Comparison of ENCODE assay signal across 8 cellular contexts in the genomic region with DNA sequence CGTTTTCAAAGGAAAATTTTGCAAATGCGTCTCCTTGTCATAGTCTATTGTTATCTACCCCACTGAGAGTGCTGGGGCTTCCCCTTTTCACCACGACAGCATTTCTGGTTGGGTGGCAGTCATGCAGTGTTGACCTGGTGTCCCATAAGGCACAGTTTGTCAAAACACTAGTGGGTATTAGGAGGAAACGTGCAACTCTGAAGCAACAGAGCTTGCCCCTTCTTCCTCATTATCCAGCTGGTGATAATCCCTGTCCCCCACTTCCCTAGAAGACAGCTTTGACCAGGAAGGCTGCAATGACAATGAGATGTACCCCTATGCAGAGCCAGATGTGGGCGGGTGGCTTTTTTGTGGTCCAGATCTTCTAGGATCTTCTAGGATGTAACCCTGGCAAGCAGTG. TPM values are rescaled to one million over a fixed set of nuclear protein-coding genes. Genes with fewer than 3 reads are reported as not detected.
DNase-seq lines count a peak whose midpoint lies in the region; ATAC-seq and TF ChIP-seq lines count a peak whose summit lies in the region.

No MANE protein-coding gene starts in this region.

- peak overlapping the region; percentile 97 for H3K27ac Mint-ChIP-seq in activated B cell treated with CpG ODN at 0.5 μM for 24 hours

- POLR2A ChIA-PET in activated B cell treated with CpG ODN at 0.5 μM for 24 hours (lab: Charles Lee) = interaction anchor here (0.9 to 3.8 kb wide), 5 partner anchors 40 to 1746 kb away, joined by 4 to 48 read pairs (median 9); a partner anchor contains a TSS

- no peaks in the 10 kb centered on the region for H3K36me3 ChIP-seq in gastroesophageal sphincter
- H3K36me3 ChIP-seq in thoracic aorta = no peaks in the 10 kb centered on the region
- no peaks in the 10 kb centered on the region for H3K36me3 ChIP-seq in heart right ventricle

- TF ChIP-seq EP300 in gastroesophageal sphincter (IDR thresholded peaks at IDR 0.05) = no peak

- 49 to 50% methylated on average over 4 of the region's 5 CpGs for WGBS in gastroesophageal sphincter (ENCODE audit: low coverage in 1 of 2), 2 donors
- 57 to 61% methylated on average over 5 of the region's 5 CpGs for WGBS in heart right ventricle, 2 donors
- 61% methylated on average over 5 of the region's 5 CpGs for WGBS in right cardiac atrium

- CTCF ChIA-PET in activated B cell treated with CpG ODN at 0.5 μM for 24 hours (lab: Charles Lee) = interaction anchor here (0.6 to 1.6 kb wide), 3 partner anchors 86 to 290 kb away, joined by 3 to 5 read pairs (median 3); no protein-coding TSS in a partner anchor

- intact Hi-C loops in activated B cell treated with CpG ODN at 0.5 μM for 24 hours (cut with micrococcal nuclease) (loop anchor here (1.0 to 10.0 kb wide), 10 partner anchors 14 to 1745 kb away; a partner anchor contains a TSS), heart right ventricle (cut with DNase I) (loop anchor here in 9 of 10 donors (2.0 to 10.0 kb wide), 13 partner anchors 65 to 228 kb away; a partner anchor contains a TSS), right cardiac atrium (cut with DNase I) (loop anchor here in 3 of 4 donors (5.0 to 10.0 kb wide), 3 partner anchors 72 to 88 kb away; a partner anchor contains a TSS)

- no peaks in the 10 kb centered on the region for H3K27me3 Mint-ChIP-seq in activated B cell treated with CpG ODN at 0.5 μM for 24 hours

- H3K4me1 ChIP-seq in gastroesophageal sphincter = peaks cover 0 to 83% (median 7%) of the 10 kb centered on the region in 3 donors
- H3K4me1 ChIP-seq in thoracic aorta (ENCODE audit: control insufficient read depth in 1 of 2, low read depth in 2 of 2) = peaks cover 16 to 55% of the 10 kb centered on the region in 2 donors
- H3K4me1 ChIP-seq in heart right ventricle = peaks cover 0 to 60% (median 32%) of the 10 kb centered on the region in 9 donors
- H3K4me1 ChIP-seq in right cardiac atrium (ENCODE audit: control insufficient read depth, insufficient read depth, low read length) = peaks cover 8% of the 10 kb centered on the region

- H3K9me3 Mint-ChIP-seq in activated B cell treated with CpG ODN at 0.5 μM for 24 hours = no peaks in the 10 kb centered on the region

- peak; percentile 51 for ATAC-seq in GM18873 (IDR thresholded peaks at IDR 0.05; ENCODE audit: low FRiP score, unreplicated experiment)
- peak; percentile 50 for ATAC-seq in HG03066 (IDR thresholded peaks at IDR 0.05; ENCODE audit: low read depth, unreplicated experiment)
- peak; percentile 65 for ATAC-seq in activated B cell treated with CpG ODN at 0.5 μM for 24 hours (ENCODE audit: low read depth)
- ATAC-seq in gastroesophageal sphincter = no peak
- no peak for ATAC-seq in thoracic aorta (ENCODE audit: insufficient number of reproducible peaks, low FRiP score, low read depth)
- no peak for ATAC-seq in heart right ventricle
- ATAC-seq in right cardiac atrium = no peak

- no peak for TF ChIP-seq POLR2A in gastroesophageal sphincter (IDR thresholded peaks at IDR 0.05)

- peak overlapping the region; percentile 94 for H3K4me3 Mint-ChIP-seq in activated B cell treated with CpG ODN at 0.5 μM for 24 hours

- H3K27me3 ChIP-seq in gastroesophageal sphincter (no peaks in the 10 kb centered on the region), thoracic aorta (replicated peaks; ENCODE audit: insufficient read depth) (no peaks in the 10 kb centered on the region), heart right ventricle (no peaks in the 10 kb centered on the region), right cardiac atrium (ENCODE audit: control insufficient read depth, insufficient read depth) (no peaks in the 10 kb centered on the region)

- H3K4me3 ChIP-seq in gastroesophageal sphincter = peak overlapping the region in 1 of 2 donors; percentile 83
- H3K4me3 ChIP-seq in thoracic aorta = peak overlapping the region; percentile 88
- peak overlapping the region in 5 of 10 donors; percentile 65 to 96 (median 90) for H3K4me3 ChIP-seq in heart right ventricle
- no peak overlapping the region for H3K4me3 ChIP-seq in right cardiac atrium (ENCODE audit: low read length)

- H3K27ac ChIP-seq in gastroesophageal sphincter (peak overlapping the region in 3 of 4 donors; percentile 51 to 99 (median 93)), thoracic aorta (peak overlapping the region in 1 of 2 donors; percentile 92), heart right ventricle (peak overlapping the region in 5 of 10 donors; percentile 85 to 92 (median 89)), right cardiac atrium (ENCODE audit: low read length) (no peak overlapping the region)

- DNase-seq in activated B cell treated with CpG ODN at 0.5 μM for 24 hours = peak; percentile 41
- DNase-seq in thoracic aorta (ENCODE audit: low spot score) = no peak
- no peak for DNase-seq in kidney glomerular epithelial cell (lab: John Stamatoyannopoulos, UW)
- no peak for DNase-seq in heart right ventricle
- DNase-seq in right cardiac atrium = no peak

- peaks cover 66% of the 10 kb centered on the region for H3K4me1 Mint-ChIP-seq in activated B cell treated with CpG ODN at 0.5 μM for 24 hours

- TF ChIP-seq CTCF in activated B cell treated with CpG ODN at 0.5 μM for 24 hours (IDR thresholded peaks at IDR 0.05) (no peak), gastroesophageal sphincter (IDR thresholded peaks at IDR 0.05) (no peak), thoracic aorta (IDR thresholded peaks at IDR 0.05) (no peak), heart right ventricle (IDR thresholded peaks at IDR 0.05) (no peak)

- peaks cover 4% of the 10 kb centered on the region for H3K36me3 Mint-ChIP-seq in activated B cell treated with CpG ODN at 0.5 μM for 24 hours (ENCODE audit: low read depth)

- H3K9me3 ChIP-seq in gastroesophageal sphincter = no peaks in the 10 kb centered on the region
- no peaks in the 10 kb centered on the region for H3K9me3 ChIP-seq in thoracic aorta
- no peaks in the 10 kb centered on the region for H3K9me3 ChIP-seq in heart right ventricle
- H3K9me3 ChIP-seq in right cardiac atrium (ENCODE audit: control insufficient read depth, low read length) = no peaks in the 10 kb centered on the region

RNA-seq across cellular contexts. Expression of a gene that starts 1.8 kb away (rescaled TPM):
- 84.8 and 86.7 TPM in 2 replicates for total RNA-seq in activated B cell treated with CpG ODN at 0.5 μM for 24 hours
- total RNA-seq in gastroesophageal sphincter = 100 to 1,000 TPM; 190 to 279 (median 241) TPM
- 100 to 1,000 TPM; 152 to 206 TPM for total RNA-seq in thoracic aorta
- total RNA-seq in heart right ventricle = 100 to 1,000 TPM in 7 of 10 donors, 10 to 100 TPM in 3; 85.4 to 153 (median 104) TPM
- polyA plus RNA-seq in heart right ventricle = 100 to 1,000 TPM; 109 to 119 TPM
- 100 to 1,000 TPM; 114 to 134 (median 118) TPM for total RNA-seq in right cardiac atrium
- 86.7 TPM for polyA plus RNA-seq in right cardiac atrium

Comparison
In these comparisons a context has a peak if more than half of its experiments do, and no peak if none do; other contexts are left out.
1. ATAC-seq: peak in GM18873 (single experiment), HG03066 (single experiment) and activated B cell treated with CpG ODN at 0.5 μM for 24 hours (single experiment); none in gastroesophageal sphincter (single experiment), thoracic aorta (single experiment), heart right ventricle (0 of 8) and right cardiac atrium (0 of 2).